In the genomic region with DNA sequence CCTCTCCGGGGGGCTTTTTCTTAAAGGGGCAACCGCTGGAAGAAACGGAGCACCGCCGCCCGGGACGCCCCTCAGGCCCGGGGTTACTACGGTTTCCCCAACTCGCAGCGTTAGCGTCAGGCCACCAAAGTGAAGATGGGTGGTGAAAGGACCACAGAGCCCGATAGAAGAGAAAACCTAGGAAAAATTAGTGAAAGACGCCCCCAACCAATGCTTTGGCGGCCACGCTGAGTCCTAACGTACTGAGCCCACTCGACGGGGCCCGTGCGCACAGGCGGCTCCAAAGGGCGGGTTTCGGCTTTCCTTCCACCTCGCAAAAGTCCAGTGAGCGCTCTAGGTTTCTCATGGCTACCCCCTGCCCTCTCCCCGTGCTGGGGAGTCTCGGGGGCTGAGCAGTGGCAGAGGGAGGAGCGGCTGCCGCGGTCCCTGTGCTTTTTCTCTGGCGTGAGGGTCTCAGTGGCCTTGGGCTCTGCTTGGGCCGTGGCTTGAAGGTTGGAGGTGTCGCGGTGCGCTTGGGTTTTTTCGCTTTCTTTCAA, we compare ENCODE assay signal across 8 cellular contexts. TPM values are rescaled to one million over a fixed set of nuclear protein-coding genes. Genes with fewer than 3 reads are reported as not detected.
DNase-seq lines count a peak whose midpoint lies in the region; ATAC-seq and TF ChIP-seq lines count a peak whose summit lies in the region.

No MANE protein-coding gene starts in this region.

- H2BK120ac ChIP-seq in mesenchymal stem cell (ENCODE audit: low read depth, low read length): peak overlapping the region; percentile 97

- H2BK12ac ChIP-seq in mesenchymal stem cell (ENCODE audit: low read length in 2 of 2): peak overlapping the region; percentile 84 to 96

- ATAC-seq in HCT116: peak; percentile 33
- ATAC-seq in central memory CD8-positive, alpha-beta T cell (replicated peaks; ENCODE audit: extremely low read depth, poor library complexity, severe bottlenecking): no peak

- no peak for TF ChIP-seq EP300 in transverse colon (IDR thresholded peaks at IDR 0.05; ENCODE audit: low read depth)

- peak overlapping the region; percentile 99 for H2BK15ac ChIP-seq in mesenchymal stem cell (ENCODE audit: low read depth, poor library complexity, severe bottlenecking)

- H2AK5ac ChIP-seq in mesenchymal stem cell (ENCODE audit: low read length, severe bottlenecking): peak overlapping the region; percentile 99

- CTCF ChIA-PET in HCT116 (lab: Charles Lee): interaction anchor here (1.0 kb wide), 1 partner anchor 20 kb away, joined by 4 read pairs; no protein-coding TSS in a partner anchor

- intact Hi-C loops in HCT116 (cut with micrococcal nuclease) (loop anchor here (2.0 kb wide), 1 partner anchor 36 kb away; no protein-coding TSS in a partner anchor), transverse colon (cut with DNase I; ENCODE audit: low total_unique reads) (no loop called here)

- DNase-seq in DMS 273 (lab: John Stamatoyannopoulos, UW; ENCODE audit: unreplicated experiment): peak; percentile 87
- no peak for DNase-seq in DMS 273 treated with DMSO at 0.1 percent for 48 hours (lab: John Stamatoyannopoulos, UW)
- no peak for DNase-seq in HCT116 (ENCODE audit: low read depth, low spot score)
- no peak for DNase-seq in NT2/D1 (ENCODE audit: low read depth, low spot score)
- no peak for DNase-seq in central memory CD8-positive, alpha-beta T cell (ENCODE audit: low spot score in 2 of 2)
- no peak for DNase-seq in mesenchymal stem cell
- DNase-seq in transverse colon: peak; percentile 52
- DNase-seq in NCI-H2196 treated with DMSO at 0.1 percent for 48 hours (lab: John Stamatoyannopoulos, UW; ENCODE audit: unreplicated experiment): no peak

- H3K4me3 Mint-ChIP-seq in central memory CD8-positive, alpha-beta T cell: peak overlapping the region; percentile 94

- H3K36me3 ChIP-seq in HCT116 (ENCODE audit: control insufficient read depth in 1 of 2, insufficient read depth in 2 of 2, low read length in 2 of 2) (no peaks in the 10 kb centered on the region), NT2/D1 (ENCODE audit: insufficient read depth, insufficient read length, low read length) (no peaks in the 10 kb centered on the region), mesenchymal stem cell (ENCODE audit: control insufficient read depth in 1 of 2, insufficient read depth in 2 of 2, low read depth in 1 of 2, low read length in 2 of 2) (no peaks in the 10 kb centered on the region), transverse colon (no peaks in the 10 kb centered on the region)

- RAD21 ChIA-PET in HCT116 (lab: Charles Lee; ENCODE audit: low non-redundant PET in 1 of 2, low total read pairs in 2 of 2, uncharacterized antibody in 2 of 2, unreplicated experiment in 2 of 2): no interaction called here

- under 1% methylated on average over 31 of the region's 37 CpGs for WGBS in mesenchymal stem cell
- 1% methylated on average over 37 of the region's 37 CpGs; no CpG with 5 or more reads in 1 of the 2 donors for WGBS in transverse colon (ENCODE audit: low coverage in 1 of 2), 2 donors

- H3K9me3 ChIP-seq in HCT116 (ENCODE audit: control insufficient read depth in 1 of 2, insufficient read depth in 1 of 2, low read depth in 1 of 2, low read length in 2 of 2) (no peaks in the 10 kb centered on the region), NT2/D1 (ENCODE audit: insufficient read depth, low read length) (no peaks in the 10 kb centered on the region), mesenchymal stem cell (ENCODE audit: control insufficient read depth, low read length) (no peaks in the 10 kb centered on the region), transverse colon (no peaks in the 10 kb centered on the region)

- H3K18ac ChIP-seq in mesenchymal stem cell (ENCODE audit: low read depth in 1 of 2, low read length in 2 of 2): peak overlapping the region; percentile 96 to 100

- BruUV-seq in HCT116 (replicated peaks; lab: Mats Ljungman, UMichigan): TSS peak; percentile 65

- no peak for TF ChIP-seq RAD21 in HCT116 (IDR thresholded peaks at IDR 0.05; ENCODE audit: low read depth)

- H3K9ac ChIP-seq in HCT116 (ENCODE audit: low read length) (peak overlapping the region; percentile 87), NT2/D1 (ENCODE audit: insufficient read length, low read depth) (peak overlapping the region; percentile 97), mesenchymal stem cell (ENCODE audit: low read length) (peak overlapping the region; percentile 97)

- peak overlapping the region; percentile 97 for H4K91ac ChIP-seq in mesenchymal stem cell (ENCODE audit: low read length)

- no peaks in the 10 kb centered on the region for H3K9me2 ChIP-seq in HCT116 (ENCODE audit: insufficient read depth)

- peak overlapping the region in 1 of 2 experiments; percentile 93 for H3K23ac ChIP-seq in mesenchymal stem cell (ENCODE audit: low read length in 2 of 2)

- peak overlapping the region; percentile 97 for H3K27ac Mint-ChIP-seq in central memory CD8-positive, alpha-beta T cell (ENCODE audit: low read depth)

- peak overlapping the region; percentile 99 for H3K27ac ChIP-seq in HCT116 (ENCODE audit: low read depth, low read length)
- H3K27ac ChIP-seq in mesenchymal stem cell (ENCODE audit: low read length, poor library complexity, severe bottlenecking): peak overlapping the region; percentile 100
- H3K27ac ChIP-seq in transverse colon: peak overlapping the region; percentile 98 to 100 (median 99)

- TF ChIP-seq POLR2A in HCT116 (IDR thresholded peaks at IDR 0.05; ENCODE audit: borderline replicate concordance, extremely low read depth, insufficient read depth, insufficient read length): no peak
- no peak for TF ChIP-seq POLR2A in transverse colon (IDR thresholded peaks at IDR 0.05)

- H2AFZ ChIP-seq in HCT116 (ENCODE audit: low read depth, low read length, poor library complexity, severe bottlenecking) (no peak overlapping the region), mesenchymal stem cell (ENCODE audit: low read depth, low read length) (peak overlapping the region; percentile 18)

- H3K79me1 ChIP-seq in mesenchymal stem cell (replicated peaks; ENCODE audit: low read length, poor library complexity, severe bottlenecking): peaks cover 11% of the 10 kb centered on the region

- TF ChIP-seq CTCF in HCT116 (IDR thresholded peaks at IDR 0.05 in 2 of 3, conservative IDR thresholded peaks at IDR 0.05 in 1 of 3; ENCODE audit: borderline replicate concordance in 1 of 3, insufficient read depth in 1 of 3, low read depth in 2 of 3, low read length in 2 of 3) (no peak), transverse colon (IDR thresholded peaks at IDR 0.05) (no peak)

- H3K4me1 Mint-ChIP-seq in central memory CD8-positive, alpha-beta T cell: peaks cover 4% of the 10 kb centered on the region

- POLR2A ChIA-PET in HCT116 (lab: Charles Lee): interaction anchor here (0.8 to 2.4 kb wide), 5 partner anchors 13 to 36 kb away, joined by 3 to 10 read pairs (median 6); a partner anchor contains a TSS

- H3K4me3 ChIP-seq in HCT116 (replicated peaks in 1 of 2; ENCODE audit: low read depth in 1 of 2, low read length in 2 of 2) (peak overlapping the region; percentile 67 to 78), NT2/D1 (ENCODE audit: insufficient read length, low read depth) (peak overlapping the region; percentile 65), mesenchymal stem cell (ENCODE audit: insufficient read depth in 1 of 2, low read depth in 1 of 2, low read length in 2 of 2) (peak overlapping the region; percentile 71 to 97), transverse colon (peak overlapping the region; percentile 53 to 80 (median 68))

- H3K9me3 Mint-ChIP-seq in central memory CD8-positive, alpha-beta T cell: no peaks in the 10 kb centered on the region

- peak overlapping the region; percentile 99 to 100 for H3K4ac ChIP-seq in mesenchymal stem cell (ENCODE audit: low read depth in 1 of 2, low read length in 2 of 2)

- H3K14ac ChIP-seq in mesenchymal stem cell (ENCODE audit: low read length in 2 of 2): peak overlapping the region; percentile 74 to 91

- no peaks in the 10 kb centered on the region for H3K27me3 ChIP-seq in HCT116 (ENCODE audit: insufficient read depth, low read length)
- H3K27me3 ChIP-seq in NT2/D1 (ENCODE audit: insufficient read depth, insufficient read length): no peaks in the 10 kb centered on the region
- no peaks in the 10 kb centered on the region for H3K27me3 ChIP-seq in mesenchymal stem cell (ENCODE audit: control insufficient read depth in 1 of 2, insufficient read depth in 1 of 2, low read length in 2 of 2)
- no peaks in the 10 kb centered on the region for H3K27me3 ChIP-seq in transverse colon

- H3K27me3 Mint-ChIP-seq in central memory CD8-positive, alpha-beta T cell: no peaks in the 10 kb centered on the region

- in situ Hi-C loops in transverse colon (cut with MboI; ENCODE audit: low pct_ligation_motif_present in 1 of 4, low pct_unique_long_range_greater_than_20kb in 1 of 4, low sequenced_read_pairs in 3 of 4): no loop called here

- H3K79me2 ChIP-seq in HCT116 (ENCODE audit: insufficient read depth, low read length): no peaks in the 10 kb centered on the region

- peak overlapping the region; percentile 79 for H4K8ac ChIP-seq in mesenchymal stem cell (ENCODE audit: low read length)

- H3K36me3 Mint-ChIP-seq in central memory CD8-positive, alpha-beta T cell (ENCODE audit: insufficient read depth): peaks cover 23% of the 10 kb centered on the region

- H3K4me1 ChIP-seq in HCT116 (ENCODE audit: control insufficient read depth in 1 of 2, insufficient read depth in 2 of 2, low read length in 2 of 2) (peaks cover 17 to 52% of the 10 kb centered on the region in 2 experiments), NT2/D1 (ENCODE audit: insufficient read depth, insufficient read length) (no peaks in the 10 kb centered on the region), mesenchymal stem cell (ENCODE audit: control insufficient read depth, insufficient read depth, low read depth, low read length) (peaks cover 11% of the 10 kb centered on the region), transverse colon (peaks cover 2 to 29% (median 21%) of the 10 kb centered on the region in 4 donors)

- peak overlapping the region; percentile 99 for H2BK5ac ChIP-seq in mesenchymal stem cell (ENCODE audit: low read depth, low read length, poor library complexity, severe bottlenecking)

- H3K4me2 ChIP-seq in HCT116 (ENCODE audit: low read length) (peak overlapping the region; percentile 83), mesenchymal stem cell (ENCODE audit: low read length, poor library complexity, severe bottlenecking) (peak overlapping the region; percentile 97)

- H4K20me1 ChIP-seq in HCT116 (ENCODE audit: insufficient read depth): no peaks in the 10 kb centered on the region

TF ChIP-seq in HCT116, 20 proteins besides CTCF, POLR2A, EP300 and RAD21:
- TF ChIP-seq JUND (IDR thresholded peaks at IDR 0.05) (no peak), ZFX (IDR thresholded peaks at IDR 0.05) (peak; percentile 18; the same call in 1 of the 2 replicates)

RNA-seq across cellular contexts. Expression of a gene that starts 12.2 kb away (rescaled TPM):
- 58.6 TPM for total RNA-seq in HCT116 (2021; ENCODE audit: unreplicated experiment)
- polyA plus RNA-seq in HCT116 (2012): 48.1 and 55.9 TPM in 2 replicates
- polyA plus RNA-seq in mesenchymal stem cell (2013, experiment 1 of 2): 14.6 TPM
- 12.1 TPM for polyA plus RNA-seq in mesenchymal stem cell (2013, experiment 2 of 2)
- 10 to 100 TPM; 28.4 to 81.9 (median 42.6) TPM for total RNA-seq in transverse colon

RNA-seq across cellular contexts. Expression of a gene that starts 27.8 kb away (rescaled TPM):
- total RNA-seq in HCT116 (2021; ENCODE audit: unreplicated experiment) (2.5 TPM), transverse colon (1 to 10 TPM in 3 of 4 donors, under 1 TPM in 1; 0.75 to 3.0 (median 1.7) TPM)
- polyA plus RNA-seq in HCT116 (2012): 4.8 and 7.1 TPM in 2 replicates
- 1.9 TPM for polyA plus RNA-seq in mesenchymal stem cell (2013, experiment 1 of 2)
- polyA plus RNA-seq in mesenchymal stem cell (2013, experiment 2 of 2): 2.1 TPM

Comparison
In these comparisons a context has a peak if more than half of its experiments do, and no peak if none do; other contexts are left out.
1. DNase-seq: peak in DMS 273 (single experiment) and transverse colon (single experiment); none in DMS 273 treated with DMSO at 0.1 percent for 48 hours (single experiment), HCT116 (single experiment), NT2/D1 (single experiment), central memory CD8-positive, alpha-beta T cell (0 of 2), mesenchymal stem cell (single experiment) and NCI-H2196 treated with DMSO at 0.1 percent for 48 hours (single experiment).
2. Peak in every context shown above with its lines, with median percentiles within 50 percentile points of each other: H3K27ac ChIP-seq, H3K4me3 ChIP-seq and H3K9ac ChIP-seq.